Comparison of ENCODE assay signal across 1 cellular context in the genomic region with DNA sequence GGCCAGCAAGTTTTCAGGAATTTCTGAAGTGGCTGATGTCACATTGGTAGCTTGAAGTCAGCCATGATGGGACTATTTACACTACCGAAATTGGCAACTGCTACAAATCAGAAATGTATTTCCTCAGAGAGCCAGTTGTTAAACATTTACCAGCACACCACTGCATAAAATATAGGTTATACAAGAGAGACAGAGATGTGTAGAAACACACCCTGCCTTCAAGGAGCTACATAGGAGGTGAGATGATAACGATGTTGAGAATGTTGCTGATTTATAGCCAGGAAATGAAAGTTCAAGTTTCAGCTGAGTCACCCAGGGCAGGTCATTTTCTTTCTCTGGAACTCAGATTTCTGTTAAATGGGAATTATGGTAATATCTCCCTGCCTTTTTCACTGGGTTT.
TF ChIP-seq lines count a peak whose summit lies in the region.

No MANE protein-coding gene starts in this region.

TF ChIP-seq in SK-N-SH treated with all-trans-retinoic acid at 6 μM for 48 hours, 23 proteins besides CTCF, POLR2A, EP300 and RAD21 (continued from another document):
- TF ChIP-seq ISL1 (CRISPR knock-in tag; IDR thresholded peaks at IDR 0.05) = no peak
